Comparison of ENCODE assay signal across 1 cellular context in the genomic region with DNA sequence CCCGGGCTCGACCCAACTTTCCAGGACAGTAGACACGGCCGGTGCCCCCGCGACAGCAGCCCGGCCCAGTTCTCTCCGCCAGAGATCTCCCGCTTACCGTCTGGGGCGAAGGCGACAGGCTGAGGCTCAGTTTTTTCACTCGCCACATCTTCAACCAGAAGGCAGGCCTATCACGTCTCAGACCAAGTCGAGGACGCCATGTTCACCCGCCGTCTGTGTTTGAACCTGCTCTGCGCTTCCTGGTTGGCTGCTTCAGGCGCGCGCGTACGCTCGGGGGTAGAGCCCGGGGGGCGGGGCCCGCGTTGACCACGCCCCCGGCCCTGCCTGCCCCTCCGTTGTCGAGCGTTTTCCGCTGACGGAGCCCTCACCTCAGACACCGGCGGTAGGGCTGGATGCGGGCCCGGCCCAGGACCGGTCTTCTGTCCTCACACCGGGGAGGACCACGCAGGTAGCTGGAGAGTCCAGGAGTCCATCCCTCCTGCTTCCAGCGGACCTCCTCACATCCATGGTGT.
TF ChIP-seq lines count a peak whose summit lies in the region.

A gene with protein sequence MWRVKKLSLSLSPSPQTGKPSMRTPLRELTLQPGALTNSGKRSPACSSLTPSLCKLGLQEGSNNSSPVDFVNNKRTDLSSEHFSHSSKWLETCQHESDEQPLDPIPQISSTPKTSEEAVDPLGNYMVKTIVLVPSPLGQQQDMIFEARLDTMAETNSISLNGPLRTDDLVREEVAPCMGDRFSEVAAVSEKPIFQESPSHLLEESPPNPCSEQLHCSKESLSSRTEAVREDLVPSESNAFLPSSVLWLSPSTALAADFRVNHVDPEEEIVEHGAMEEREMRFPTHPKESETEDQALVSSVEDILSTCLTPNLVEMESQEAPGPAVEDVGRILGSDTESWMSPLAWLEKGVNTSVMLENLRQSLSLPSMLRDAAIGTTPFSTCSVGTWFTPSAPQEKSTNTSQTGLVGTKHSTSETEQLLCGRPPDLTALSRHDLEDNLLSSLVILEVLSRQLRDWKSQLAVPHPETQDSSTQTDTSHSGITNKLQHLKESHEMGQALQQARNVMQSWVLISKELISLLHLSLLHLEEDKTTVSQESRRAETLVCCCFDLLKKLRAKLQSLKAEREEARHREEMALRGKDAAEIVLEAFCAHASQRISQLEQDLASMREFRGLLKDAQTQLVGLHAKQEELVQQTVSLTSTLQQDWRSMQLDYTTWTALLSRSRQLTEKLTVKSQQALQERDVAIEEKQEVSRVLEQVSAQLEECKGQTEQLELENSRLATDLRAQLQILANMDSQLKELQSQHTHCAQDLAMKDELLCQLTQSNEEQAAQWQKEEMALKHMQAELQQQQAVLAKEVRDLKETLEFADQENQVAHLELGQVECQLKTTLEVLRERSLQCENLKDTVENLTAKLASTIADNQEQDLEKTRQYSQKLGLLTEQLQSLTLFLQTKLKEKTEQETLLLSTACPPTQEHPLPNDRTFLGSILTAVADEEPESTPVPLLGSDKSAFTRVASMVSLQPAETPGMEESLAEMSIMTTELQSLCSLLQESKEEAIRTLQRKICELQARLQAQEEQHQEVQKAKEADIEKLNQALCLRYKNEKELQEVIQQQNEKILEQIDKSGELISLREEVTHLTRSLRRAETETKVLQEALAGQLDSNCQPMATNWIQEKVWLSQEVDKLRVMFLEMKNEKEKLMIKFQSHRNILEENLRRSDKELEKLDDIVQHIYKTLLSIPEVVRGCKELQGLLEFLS (minus strand): TSS at position 227 of the 512 bp plus-strand sequence. CDS start 79 bp downstream, at position 148.

TF ChIP-seq in A549, 52 proteins besides CTCF, POLR2A, EP300 and RAD21 (continued from another document):
- TF ChIP-seq, protein P1, sequence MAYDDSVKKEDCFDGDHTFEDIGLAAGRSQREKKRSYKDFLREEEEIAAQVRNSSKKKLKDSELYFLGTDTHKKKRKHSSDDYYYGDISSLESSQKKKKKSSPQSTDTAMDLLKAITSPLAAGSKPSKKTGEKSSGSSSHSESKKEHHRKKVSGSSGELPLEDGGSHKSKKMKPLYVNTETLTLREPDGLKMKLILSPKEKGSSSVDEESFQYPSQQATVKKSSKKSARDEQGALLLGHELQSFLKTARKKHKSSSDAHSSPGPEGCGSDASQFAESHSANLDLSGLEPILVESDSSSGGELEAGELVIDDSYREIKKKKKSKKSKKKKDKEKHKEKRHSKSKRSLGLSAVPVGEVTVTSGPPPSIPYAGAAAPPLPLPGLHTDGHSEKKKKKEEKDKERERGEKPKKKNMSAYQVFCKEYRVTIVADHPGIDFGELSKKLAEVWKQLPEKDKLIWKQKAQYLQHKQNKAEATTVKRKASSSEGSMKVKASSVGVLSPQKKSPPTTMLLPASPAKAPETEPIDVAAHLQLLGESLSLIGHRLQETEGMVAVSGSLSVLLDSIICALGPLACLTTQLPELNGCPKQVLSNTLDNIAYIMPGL (CRISPR knock-in tag; IDR thresholded peaks at IDR 0.05; ENCODE audit: borderline replicate concordance), result no peak
- TF ChIP-seq CHD4 (IDR thresholded peaks at IDR 0.05; ENCODE audit: borderline replicate concordance) (no peak), FOSL2 (IDR thresholded peaks at IDR 0.05) (no peak), FOSL2 (CRISPR knock-in tag; IDR thresholded peaks at IDR 0.05) (no peak), JUN (IDR thresholded peaks at IDR 0.05) (peak in 1 of 2 experiments; percentile 79; a peak in 4 of 5 replicates), MAFK (IDR thresholded peaks at IDR 0.05; ENCODE audit: partially characterized antibody) (peak; percentile 50), MYC (IDR thresholded peaks at IDR 0.05; ENCODE audit: borderline replicate concordance, low read length) (no peak), EHMT2 (IDR thresholded peaks at IDR 0.05; ENCODE audit: low read depth) (no peak), HOXA7 (CRISPR knock-in tag; IDR thresholded peaks at IDR 0.05) (no peak), GATA3 (IDR thresholded peaks at IDR 0.05; ENCODE audit: borderline replicate concordance) (0 out of 2 replicates have a peak, but pooled peaks have one; percentile 27), KDM1A (IDR thresholded peaks at IDR 0.05; ENCODE audit: low read depth) (no peak), ESRRA (IDR thresholded peaks at IDR 0.05; ENCODE audit: borderline replicate concordance, low read length) (no peak), PHF8 (IDR thresholded peaks at IDR 0.05; ENCODE audit: borderline replicate concordance, low read depth) (peak; percentile 58; the same call in 1 of the 2 replicates)
- TF ChIP-seq, protein P2, sequence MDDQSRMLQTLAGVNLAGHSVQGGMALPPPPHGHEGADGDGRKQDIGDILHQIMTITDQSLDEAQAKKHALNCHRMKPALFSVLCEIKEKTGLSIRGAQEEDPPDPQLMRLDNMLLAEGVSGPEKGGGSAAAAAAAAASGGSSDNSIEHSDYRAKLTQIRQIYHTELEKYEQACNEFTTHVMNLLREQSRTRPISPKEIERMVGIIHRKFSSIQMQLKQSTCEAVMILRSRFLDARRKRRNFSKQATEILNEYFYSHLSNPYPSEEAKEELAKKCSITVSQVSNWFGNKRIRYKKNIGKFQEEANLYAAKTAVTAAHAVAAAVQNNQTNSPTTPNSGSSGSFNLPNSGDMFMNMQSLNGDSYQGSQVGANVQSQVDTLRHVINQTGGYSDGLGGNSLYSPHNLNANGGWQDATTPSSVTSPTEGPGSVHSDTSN (IDR thresholded peaks at IDR 0.05), result no peak; the same call in 1 of the 2 replicates
- TF ChIP-seq, protein P3, sequence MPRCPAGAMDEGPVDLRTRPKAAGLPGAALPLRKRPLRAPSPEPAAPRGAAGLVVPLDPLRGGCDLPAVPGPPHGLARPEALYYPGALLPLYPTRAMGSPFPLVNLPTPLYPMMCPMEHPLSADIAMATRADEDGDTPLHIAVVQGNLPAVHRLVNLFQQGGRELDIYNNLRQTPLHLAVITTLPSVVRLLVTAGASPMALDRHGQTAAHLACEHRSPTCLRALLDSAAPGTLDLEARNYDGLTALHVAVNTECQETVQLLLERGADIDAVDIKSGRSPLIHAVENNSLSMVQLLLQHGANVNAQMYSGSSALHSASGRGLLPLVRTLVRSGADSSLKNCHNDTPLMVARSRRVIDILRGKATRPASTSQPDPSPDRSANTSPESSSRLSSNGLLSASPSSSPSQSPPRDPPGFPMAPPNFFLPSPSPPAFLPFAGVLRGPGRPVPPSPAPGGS (IDR thresholded peaks at IDR 0.05), result peak; percentile 39; the same call in 1 of the 3 replicates
